Comparison of ENCODE assay signal across 2 cellular contexts in the genomic region with DNA sequence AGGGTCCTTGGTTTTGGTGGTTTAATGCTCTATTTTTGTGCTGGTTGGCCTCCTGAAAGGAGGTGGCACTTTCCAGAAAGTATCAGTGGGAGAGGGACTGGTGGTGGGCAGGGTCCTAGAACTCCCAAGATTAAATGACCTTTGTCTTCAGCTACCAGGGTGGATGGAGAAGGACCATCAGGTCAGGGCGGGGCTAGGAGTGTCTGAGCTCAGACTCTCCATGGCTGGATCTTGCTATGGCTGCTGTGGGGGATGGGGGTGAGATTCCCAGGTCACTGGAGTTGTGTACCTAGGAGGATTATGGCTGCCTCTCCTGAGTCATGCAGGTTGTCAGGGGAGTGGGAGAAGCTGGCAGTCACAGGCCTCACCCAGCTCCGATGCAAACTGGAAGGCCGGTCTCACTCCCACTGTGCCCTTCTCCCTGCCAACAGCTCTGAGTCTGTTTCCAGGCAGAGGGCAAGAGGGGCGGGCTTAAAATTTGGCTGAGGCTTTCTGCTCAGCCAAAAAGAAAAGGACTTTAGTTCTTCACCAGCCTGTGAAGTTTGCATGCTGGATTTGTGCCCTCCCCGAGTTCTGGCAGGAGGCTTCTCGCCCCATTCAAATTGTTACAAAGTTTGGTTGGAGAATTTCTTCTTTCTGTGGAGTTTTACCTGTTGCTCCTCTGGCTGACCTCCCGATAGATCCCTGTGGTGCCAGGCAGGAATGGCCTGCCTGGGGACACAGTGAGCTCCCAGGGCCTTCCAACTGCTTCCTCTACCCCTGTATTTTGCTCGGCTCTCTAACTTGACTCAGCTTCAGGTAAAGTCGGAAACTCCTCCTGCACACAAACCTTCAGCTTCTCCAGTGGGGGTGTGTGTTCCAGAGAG.
TF ChIP-seq lines count a peak whose summit lies in the region.

No MANE protein-coding gene starts in this region.

TF ChIP-seq in HEK293, 187 proteins besides CTCF, POLR2A, EP300 and RAD21 (continued from another document):
- no peak for TF ChIP-seq ZNF433 (tag by site-specific recombination; IDR thresholded peaks at IDR 0.05; ENCODE audit: low read depth)
- no peak for TF ChIP-seq ZNF239 (tag by site-specific recombination; IDR thresholded peaks at IDR 0.05)
- no peak for TF ChIP-seq ZNF37A (tag by site-specific recombination; IDR thresholded peaks at IDR 0.05)
- TF ChIP-seq ZXDB (tag by site-specific recombination; IDR thresholded peaks at IDR 0.05), result no peak
- peak; percentile 52; the same call in 1 of the 2 replicates for TF ChIP-seq SCRT2 (tag by site-specific recombination; IDR thresholded peaks at IDR 0.05)
- no peak for TF ChIP-seq ZNF558 (tag by site-specific recombination; IDR thresholded peaks at IDR 0.05)

TF ChIP-seq in HEK293T, 16 proteins besides CTCF, POLR2A, EP300 and RAD21 (continued from another document):
- no peak for TF ChIP-seq LEF1 (IDR thresholded peaks at IDR 0.05; ENCODE audit: borderline replicate concordance)
- no peak for TF ChIP-seq ELF4 (IDR thresholded peaks at IDR 0.05)
- TF ChIP-seq, protein P1, sequence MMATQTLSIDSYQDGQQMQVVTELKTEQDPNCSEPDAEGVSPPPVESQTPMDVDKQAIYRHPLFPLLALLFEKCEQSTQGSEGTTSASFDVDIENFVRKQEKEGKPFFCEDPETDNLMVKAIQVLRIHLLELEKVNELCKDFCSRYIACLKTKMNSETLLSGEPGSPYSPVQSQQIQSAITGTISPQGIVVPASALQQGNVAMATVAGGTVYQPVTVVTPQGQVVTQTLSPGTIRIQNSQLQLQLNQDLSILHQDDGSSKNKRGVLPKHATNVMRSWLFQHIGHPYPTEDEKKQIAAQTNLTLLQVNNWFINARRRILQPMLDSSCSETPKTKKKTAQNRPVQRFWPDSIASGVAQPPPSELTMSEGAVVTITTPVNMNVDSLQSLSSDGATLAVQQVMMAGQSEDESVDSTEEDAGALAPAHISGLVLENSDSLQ (IDR thresholded peaks at IDR 0.05), result no peak
- no peak for TF ChIP-seq SP1 (IDR thresholded peaks at IDR 0.05)
